Comparison of ENCODE assay signal across 16 cellular contexts in the genomic region with DNA sequence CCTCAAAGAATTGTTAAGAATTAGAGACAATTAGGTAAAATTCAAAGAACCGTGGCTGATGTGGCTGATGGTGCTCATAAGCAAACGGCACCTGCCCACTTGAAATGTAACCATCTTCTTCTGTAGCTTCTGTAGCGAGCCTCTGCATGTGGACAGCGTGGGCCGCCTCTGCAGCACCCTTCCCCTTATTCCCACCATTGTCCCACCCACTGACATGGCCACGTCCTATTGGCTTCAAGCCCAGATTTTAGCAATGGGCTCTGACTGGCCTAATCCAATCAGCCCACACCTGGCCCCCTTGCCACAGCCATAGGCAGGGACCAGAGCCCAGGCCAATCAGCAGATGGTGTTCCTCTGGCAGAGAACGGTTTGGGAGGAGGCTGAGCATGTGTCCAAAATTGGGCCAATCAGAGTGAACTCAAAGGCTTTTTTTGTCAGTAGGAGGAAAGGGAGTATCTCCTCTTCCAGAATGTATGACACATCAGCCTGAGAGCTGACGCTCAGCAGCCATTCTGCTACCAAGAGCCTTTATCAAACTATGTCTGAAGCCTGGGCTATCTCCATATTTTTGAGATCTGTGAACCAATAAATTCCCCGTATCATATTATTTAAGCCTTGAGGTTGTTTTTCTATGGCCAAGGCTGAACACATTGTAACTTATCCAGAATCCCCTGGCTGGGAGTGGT.
"Had no signal": no experiment of that assay in that cellular context is flagged by ENCODE, and none has a peak within 500 bp of the region (broad histone marks: within the 10 kb centered on the region; RNA-seq: fewer than 3 reads in every experiment).

No MANE protein-coding gene starts in this region.

- H3K4me3 ChIP-seq: gastrocnemius medialis, heart right ventricle, lung, spleen, suprapubic skin had no signal

- H3K27ac Mint-ChIP-seq: activated T-helper 17 cell treated with anti-CD3 and anti-CD28 coated beads, Interleukin-2, amount 50 U/mL, for 72 hours; stimulated activated naive CD8-positive, alpha-beta T cell treated with anti-CD3 and anti-CD28 coated beads, Interleukin-15, Interleukin-2, amounts not matched to agents 100 ng/mL and 50 ng/mL, for 24 hours; type B pancreatic cell had no signal

- H3K9me3 Mint-ChIP-seq: activated T-helper 17 cell treated with anti-CD3 and anti-CD28 coated beads, Interleukin-2, amount 50 U/mL, for 72 hours; neural crest cell; stimulated activated naive CD8-positive, alpha-beta T cell treated with anti-CD3 and anti-CD28 coated beads, Interleukin-15, Interleukin-2, amounts not matched to agents 100 ng/mL and 50 ng/mL, for 24 hours; type B pancreatic cell had no signal

- H3K4me3 Mint-ChIP-seq: activated T-helper 17 cell treated with anti-CD3 and anti-CD28 coated beads, Interleukin-2, amount 50 U/mL, for 72 hours; neural crest cell; stimulated activated naive CD8-positive, alpha-beta T cell treated with anti-CD3 and anti-CD28 coated beads, Interleukin-15, Interleukin-2, amounts not matched to agents 100 ng/mL and 50 ng/mL, for 24 hours; type B pancreatic cell had no signal

- H3K27ac ChIP-seq: epithelial cell of prostate, gastrocnemius medialis, heart right ventricle, spleen, suprapubic skin had no signal

- H3K36me3 ChIP-seq: gastrocnemius medialis, heart right ventricle, spleen, suprapubic skin had no signal

- H3K9me3 ChIP-seq: gastrocnemius medialis, heart right ventricle, spleen, suprapubic skin had no signal

- H3K4me1 ChIP-seq: gastrocnemius medialis had no signal

- H3K27me3 ChIP-seq: gastrocnemius medialis, heart right ventricle, spleen, suprapubic skin had no signal

- DNase-seq: activated naive CD4-positive, alpha-beta T cell treated with Interleukin-2 at 50 U/mL for 16 hours; aorta; cortex of kidney; effector memory CD4-positive, alpha-beta T cell; gastrocnemius medialis; heart right ventricle; left cardiac atrium; midbrain; spleen had no signal

- H3K27me3 Mint-ChIP-seq: activated T-helper 17 cell treated with anti-CD3 and anti-CD28 coated beads, Interleukin-2, amount 50 U/mL, for 72 hours; stimulated activated naive CD8-positive, alpha-beta T cell treated with anti-CD3 and anti-CD28 coated beads, Interleukin-15, Interleukin-2, amounts not matched to agents 100 ng/mL and 50 ng/mL, for 24 hours; type B pancreatic cell had no signal
